ENCODE assay signal across 20 cellular contexts in genomic region chr10:77398986-77399755, GRCh38.
"Had no signal": no experiment of that assay in that cellular context is flagged by ENCODE, and none has a peak within 500 bp of the region (broad histone marks: within the 10 kb centered on the region; RNA-seq: fewer than 3 reads in every experiment).

No MANE protein-coding gene starts in this region.

- H3K4me1 ChIP-seq: heart left ventricle had no signal

- H3K4me3 ChIP-seq: heart left ventricle, neural progenitor cell, ovary, thyroid gland had no signal

- H3K27ac Mint-ChIP-seq: activated CD4-positive, alpha-beta T cell treated with anti-CD3 and anti-CD28 coated beads, Interleukin-2, amount 10 ng/mL, durations not matched to agents 7 days and 5 days; activated CD8-positive, alpha-beta T cell treated with anti-CD3 and anti-CD28 coated beads, Interleukin-2, amount 10 ng/mL, durations not matched to agents 7 days and 5 days; activated T-cell treated with anti-CD3 and anti-CD28 coated beads, Interleukin-2, amount 50 U/mL, for 24 hours; activated T-helper 2 cell treated with anti-CD3 and anti-CD28 coated beads, Interferon-gamma antibody, Interleukin-2, Interleukin-4, amounts not matched to agents 10 μg/mL and 5 μg/mL and 100 μg/mL, durations not matched to agents 14 hours and 24 hours and 36 hours; naive B cell; neural progenitor cell; T-helper 1 cell treated with Interleukin-12 subunit alpha and Interleukin-12 subunit beta and Interleukin-4 antibody, amounts not matched to agents 30 μg/mL and 1 μg/mL, for 36 hours had no signal

- H3K9me3 ChIP-seq: heart left ventricle, ovary, thyroid gland had no signal

- H3K27ac ChIP-seq: neural progenitor cell, ovary, thyroid gland had no signal

- H3K36me3 ChIP-seq: heart left ventricle, neural progenitor cell, ovary, thyroid gland had no signal

- DNase-seq: activated CD4-positive, alpha-beta T cell treated with anti-CD3 and anti-CD28 coated beads, Interleukin-2, amount 10 ng/mL, durations not matched to agents 7 days and 5 days; activated CD8-positive, alpha-beta T cell treated with anti-CD3 and anti-CD28 coated beads, Interleukin-2, amount 10 ng/mL, durations not matched to agents 7 days and 5 days; activated naive CD4-positive, alpha-beta T cell treated with Interleukin-2 at 50 U/mL for 16 hours; activated T-cell treated with anti-CD3 and anti-CD28 coated beads, Interleukin-2, amount 50 U/mL, for 24 hours; cerebellar nuclear complex; cortex of kidney; erythroblast; heart left ventricle; left ventricle myocardium superior; naive B cell; ovary; stimulated activated CD4-positive, alpha-beta T cell treated with anti-CD3 and anti-CD28 coated beads, Interleukin-12 subunit alpha, Interleukin-12 subunit beta, amount 100 ng/mL, for 4 hours; stimulated activated CD4-positive, alpha-beta T cell treated with anti-CD3 and anti-CD28 coated beads, Interleukin-1b, Interleukin-23, amount 100 ng/mL, for 48 hours; stimulated activated CD8-positive, alpha-beta memory T cell treated with anti-CD3 and anti-CD28 coated beads, Interleukin-4, amount 100 ng/mL, for 48 hours; stimulated activated naive CD4-positive, alpha-beta T cell treated with Interleukin-2 at 50 U/mL for 16 hours; thyroid gland had no signal

- H3K36me3 Mint-ChIP-seq: brain, naive B cell, neural progenitor cell had no signal

- H3K9me3 Mint-ChIP-seq: activated CD4-positive, alpha-beta T cell treated with anti-CD3 and anti-CD28 coated beads, Interleukin-2, amount 10 ng/mL, durations not matched to agents 7 days and 5 days; activated T-cell treated with anti-CD3 and anti-CD28 coated beads, Interleukin-2, amount 50 U/mL, for 24 hours; activated T-helper 2 cell treated with anti-CD3 and anti-CD28 coated beads, Interferon-gamma antibody, Interleukin-2, Interleukin-4, amounts not matched to agents 10 μg/mL and 5 μg/mL and 100 μg/mL, durations not matched to agents 14 hours and 24 hours and 36 hours; brain; neural progenitor cell; T-helper 1 cell treated with Interleukin-12 subunit alpha and Interleukin-12 subunit beta and Interleukin-4 antibody, amounts not matched to agents 30 μg/mL and 1 μg/mL, for 36 hours had no signal

- H3K4me1 Mint-ChIP-seq: activated CD4-positive, alpha-beta T cell treated with anti-CD3 and anti-CD28 coated beads, Interleukin-2, amount 10 ng/mL, durations not matched to agents 7 days and 5 days; naive B cell had no signal

- H3K4me3 Mint-ChIP-seq: activated CD4-positive, alpha-beta T cell treated with anti-CD3 and anti-CD28 coated beads, Interleukin-2, amount 10 ng/mL, durations not matched to agents 7 days and 5 days; activated CD8-positive, alpha-beta T cell treated with anti-CD3 and anti-CD28 coated beads, Interleukin-2, amount 10 ng/mL, durations not matched to agents 7 days and 5 days; activated T-cell treated with anti-CD3 and anti-CD28 coated beads, Interleukin-2, amount 50 U/mL, for 24 hours; brain; naive B cell; neural progenitor cell; T-helper 1 cell treated with Interleukin-12 subunit alpha and Interleukin-12 subunit beta and Interleukin-4 antibody, amounts not matched to agents 30 μg/mL and 1 μg/mL, for 36 hours had no signal

- H3K27me3 ChIP-seq: neural progenitor cell, ovary, thyroid gland had no signal
